Comparison of ENCODE assay signal across 1 cellular context in genomic region chr19:47444388-47444821, GRCh38.
TF ChIP-seq lines count a peak whose summit lies in the region.

No MANE protein-coding gene starts in this region.

TF ChIP-seq in WTC11, 78 proteins besides CTCF, POLR2A, EP300 and RAD21 (continued from another document and continues in another):
- no peak for TF ChIP-seq STAT6 (CRISPR knock-in tag; conservative IDR thresholded peaks at IDR 0.05; ENCODE audit: low read depth)
- 0 out of 2 replicates have a peak, but pooled peaks have one; percentile 26 for TF ChIP-seq MYBL2 (CRISPR knock-in tag; IDR thresholded peaks at IDR 0.05)
- TF ChIP-seq CREB1 (CRISPR knock-in tag; IDR thresholded peaks at IDR 0.05) = no peak
- peak; percentile 85 for TF ChIP-seq NFE2L1 (CRISPR knock-in tag; IDR thresholded peaks at IDR 0.05)
- TF ChIP-seq PRRX2 (CRISPR knock-in tag; IDR thresholded peaks at IDR 0.05) = no peak
- no peak for TF ChIP-seq ZNF396 (CRISPR knock-in tag; IDR thresholded peaks at IDR 0.05; ENCODE audit: borderline replicate concordance)
- TF ChIP-seq FOXJ3 (CRISPR knock-in tag; IDR thresholded peaks at IDR 0.05; ENCODE audit: borderline replicate concordance) = no peak
- peak; percentile 84; the same call in 1 of the 2 replicates for TF ChIP-seq FOXP1 (CRISPR knock-in tag; IDR thresholded peaks at IDR 0.05; ENCODE audit: borderline replicate concordance)
- no peak for TF ChIP-seq MLX (CRISPR knock-in tag; IDR thresholded peaks at IDR 0.05)
- TF ChIP-seq, protein P1, sequence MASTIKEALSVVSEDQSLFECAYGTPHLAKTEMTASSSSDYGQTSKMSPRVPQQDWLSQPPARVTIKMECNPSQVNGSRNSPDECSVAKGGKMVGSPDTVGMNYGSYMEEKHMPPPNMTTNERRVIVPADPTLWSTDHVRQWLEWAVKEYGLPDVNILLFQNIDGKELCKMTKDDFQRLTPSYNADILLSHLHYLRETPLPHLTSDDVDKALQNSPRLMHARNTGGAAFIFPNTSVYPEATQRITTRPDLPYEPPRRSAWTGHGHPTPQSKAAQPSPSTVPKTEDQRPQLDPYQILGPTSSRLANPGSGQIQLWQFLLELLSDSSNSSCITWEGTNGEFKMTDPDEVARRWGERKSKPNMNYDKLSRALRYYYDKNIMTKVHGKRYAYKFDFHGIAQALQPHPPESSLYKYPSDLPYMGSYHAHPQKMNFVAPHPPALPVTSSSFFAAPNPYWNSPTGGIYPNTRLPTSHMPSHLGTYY (CRISPR knock-in tag; IDR thresholded peaks at IDR 0.05) = no peak
- TF ChIP-seq NFATC4 (CRISPR knock-in tag; IDR thresholded peaks at IDR 0.05) = no peak
- TF ChIP-seq, protein P2, sequence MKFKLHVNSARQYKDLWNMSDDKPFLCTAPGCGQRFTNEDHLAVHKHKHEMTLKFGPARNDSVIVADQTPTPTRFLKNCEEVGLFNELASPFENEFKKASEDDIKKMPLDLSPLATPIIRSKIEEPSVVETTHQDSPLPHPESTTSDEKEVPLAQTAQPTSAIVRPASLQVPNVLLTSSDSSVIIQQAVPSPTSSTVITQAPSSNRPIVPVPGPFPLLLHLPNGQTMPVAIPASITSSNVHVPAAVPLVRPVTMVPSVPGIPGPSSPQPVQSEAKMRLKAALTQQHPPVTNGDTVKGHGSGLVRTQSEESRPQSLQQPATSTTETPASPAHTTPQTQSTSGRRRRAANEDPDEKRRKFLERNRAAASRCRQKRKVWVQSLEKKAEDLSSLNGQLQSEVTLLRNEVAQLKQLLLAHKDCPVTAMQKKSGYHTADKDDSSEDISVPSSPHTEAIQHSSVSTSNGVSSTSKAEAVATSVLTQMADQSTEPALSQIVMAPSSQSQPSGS (CRISPR knock-in tag; IDR thresholded peaks at IDR 0.05; ENCODE audit: borderline replicate concordance, low read depth) = no peak
- TF ChIP-seq, protein P3, sequence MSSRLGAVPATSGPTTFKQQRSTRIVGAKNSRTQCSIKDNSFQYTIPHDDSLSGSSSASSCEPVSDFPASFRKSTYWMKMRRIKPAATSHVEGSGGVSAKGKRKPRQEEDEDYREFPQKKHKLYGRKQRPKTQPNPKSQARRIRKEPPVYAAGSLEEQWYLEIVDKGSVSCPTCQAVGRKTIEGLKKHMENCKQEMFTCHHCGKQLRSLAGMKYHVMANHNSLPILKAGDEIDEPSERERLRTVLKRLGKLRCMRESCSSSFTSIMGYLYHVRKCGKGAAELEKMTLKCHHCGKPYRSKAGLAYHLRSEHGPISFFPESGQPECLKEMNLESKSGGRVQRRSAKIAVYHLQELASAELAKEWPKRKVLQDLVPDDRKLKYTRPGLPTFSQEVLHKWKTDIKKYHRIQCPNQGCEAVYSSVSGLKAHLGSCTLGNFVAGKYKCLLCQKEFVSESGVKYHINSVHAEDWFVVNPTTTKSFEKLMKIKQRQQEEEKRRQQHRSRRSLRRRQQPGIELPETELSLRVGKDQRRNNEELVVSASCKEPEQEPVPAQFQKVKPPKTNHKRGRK (CRISPR knock-in tag; IDR thresholded peaks at IDR 0.05; ENCODE audit: borderline replicate concordance) = no peak
- TF ChIP-seq SMAD4 (CRISPR knock-in tag; IDR thresholded peaks at IDR 0.05) = peak; percentile 76; the same call in 1 of the 2 replicates
- TF ChIP-seq ZNF425 (CRISPR knock-in tag; conservative IDR thresholded peaks at IDR 0.05) = no peak
- TF ChIP-seq ZBTB43 (CRISPR knock-in tag; IDR thresholded peaks at IDR 0.05) = peak; percentile 52; the same call in 1 of the 2 replicates
- TF ChIP-seq ZNF317 (CRISPR knock-in tag; IDR thresholded peaks at IDR 0.05; ENCODE audit: borderline replicate concordance, low read depth) = no peak
- no peak for TF ChIP-seq KAT7 (CRISPR knock-in tag; IDR thresholded peaks at IDR 0.05; ENCODE audit: borderline replicate concordance)
- TF ChIP-seq, protein P4, sequence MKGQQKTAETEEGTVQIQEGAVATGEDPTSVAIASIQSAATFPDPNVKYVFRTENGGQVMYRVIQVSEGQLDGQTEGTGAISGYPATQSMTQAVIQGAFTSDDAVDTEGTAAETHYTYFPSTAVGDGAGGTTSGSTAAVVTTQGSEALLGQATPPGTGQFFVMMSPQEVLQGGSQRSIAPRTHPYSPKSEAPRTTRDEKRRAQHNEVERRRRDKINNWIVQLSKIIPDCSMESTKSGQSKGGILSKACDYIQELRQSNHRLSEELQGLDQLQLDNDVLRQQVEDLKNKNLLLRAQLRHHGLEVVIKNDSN (CRISPR knock-in tag; IDR thresholded peaks at IDR 0.05) = peak; percentile 63; the same call in 1 of the 2 replicates
- TF ChIP-seq RORB (CRISPR knock-in tag; IDR thresholded peaks at IDR 0.05) = no peak
- TF ChIP-seq, protein P5, sequence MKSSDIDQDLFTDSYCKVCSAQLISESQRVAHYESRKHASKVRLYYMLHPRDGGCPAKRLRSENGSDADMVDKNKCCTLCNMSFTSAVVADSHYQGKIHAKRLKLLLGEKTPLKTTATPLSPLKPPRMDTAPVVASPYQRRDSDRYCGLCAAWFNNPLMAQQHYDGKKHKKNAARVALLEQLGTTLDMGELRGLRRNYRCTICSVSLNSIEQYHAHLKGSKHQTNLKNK (CRISPR knock-in tag; IDR thresholded peaks at IDR 0.05) = no peak
- TF ChIP-seq, protein P6, sequence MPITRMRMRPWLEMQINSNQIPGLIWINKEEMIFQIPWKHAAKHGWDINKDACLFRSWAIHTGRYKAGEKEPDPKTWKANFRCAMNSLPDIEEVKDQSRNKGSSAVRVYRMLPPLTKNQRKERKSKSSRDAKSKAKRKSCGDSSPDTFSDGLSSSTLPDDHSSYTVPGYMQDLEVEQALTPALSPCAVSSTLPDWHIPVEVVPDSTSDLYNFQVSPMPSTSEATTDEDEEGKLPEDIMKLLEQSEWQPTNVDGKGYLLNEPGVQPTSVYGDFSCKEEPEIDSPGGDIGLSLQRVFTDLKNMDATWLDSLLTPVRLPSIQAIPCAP (CRISPR knock-in tag; IDR thresholded peaks at IDR 0.05) = peak; percentile 76; the same call in 1 of the 2 replicates
- no peak for TF ChIP-seq AFF4 (CRISPR knock-in tag; IDR thresholded peaks at IDR 0.05; ENCODE audit: borderline replicate concordance)
- no peak for TF ChIP-seq NR1H2 (CRISPR knock-in tag; IDR thresholded peaks at IDR 0.05)
- TF ChIP-seq NR3C1 (CRISPR knock-in tag; conservative IDR thresholded peaks at IDR 0.05; ENCODE audit: low read depth) = no peak
- peak; percentile 58; the same call in 1 of the 2 replicates for TF ChIP-seq GTF2I (CRISPR knock-in tag; conservative IDR thresholded peaks at IDR 0.05)
- TF ChIP-seq, protein P7, sequence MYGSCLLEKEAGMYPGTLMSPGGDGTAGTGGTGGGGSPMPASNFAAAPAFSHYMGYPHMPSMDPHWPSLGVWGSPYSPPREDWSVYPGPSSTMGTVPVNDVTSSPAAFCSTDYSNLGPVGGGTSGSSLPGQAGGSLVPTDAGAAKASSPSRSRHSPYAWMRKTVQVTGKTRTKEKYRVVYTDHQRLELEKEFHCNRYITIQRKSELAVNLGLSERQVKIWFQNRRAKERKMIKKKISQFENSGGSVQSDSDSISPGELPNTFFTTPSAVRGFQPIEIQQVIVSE (CRISPR knock-in tag; IDR thresholded peaks at IDR 0.05; ENCODE audit: borderline replicate concordance) = no peak
- TF ChIP-seq GRHL2 (CRISPR knock-in tag; IDR thresholded peaks at IDR 0.05; ENCODE audit: insufficient replicate concordance, severe bottlenecking) = no peak
- no peak for TF ChIP-seq ZNF138 (CRISPR knock-in tag; conservative IDR thresholded peaks at IDR 0.05)
- TF ChIP-seq, protein P8, sequence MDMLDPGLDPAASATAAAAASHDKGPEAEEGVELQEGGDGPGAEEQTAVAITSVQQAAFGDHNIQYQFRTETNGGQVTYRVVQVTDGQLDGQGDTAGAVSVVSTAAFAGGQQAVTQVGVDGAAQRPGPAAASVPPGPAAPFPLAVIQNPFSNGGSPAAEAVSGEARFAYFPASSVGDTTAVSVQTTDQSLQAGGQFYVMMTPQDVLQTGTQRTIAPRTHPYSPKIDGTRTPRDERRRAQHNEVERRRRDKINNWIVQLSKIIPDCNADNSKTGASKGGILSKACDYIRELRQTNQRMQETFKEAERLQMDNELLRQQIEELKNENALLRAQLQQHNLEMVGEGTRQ (CRISPR knock-in tag; IDR thresholded peaks at IDR 0.05) = no peak
- TF ChIP-seq JUN (CRISPR knock-in tag; IDR thresholded peaks at IDR 0.05) = peak; percentile 70; the same call in 1 of the 2 replicates
- no peak for TF ChIP-seq ZNF281 (CRISPR knock-in tag; IDR thresholded peaks at IDR 0.05)
